1 cellular context compared by ENCODE assay signal in genomic region chr10:14840178-14840577, GRCh38.
TF ChIP-seq lines count a peak whose summit lies in the region.

No MANE protein-coding gene starts in this region.

TF ChIP-seq in IMR-90, 13 proteins besides CTCF, POLR2A, EP300 and RAD21:
- no peak for TF ChIP-seq SMC3 (IDR thresholded peaks at IDR 0.05; ENCODE audit: low read depth, low read length)
- TF ChIP-seq MAFK (IDR thresholded peaks at IDR 0.05; ENCODE audit: low read depth, low read length) = peak; percentile 42; the same call in 1 of the 2 replicates
